ENCODE assay signal across 15 cellular contexts in the genomic region with DNA sequence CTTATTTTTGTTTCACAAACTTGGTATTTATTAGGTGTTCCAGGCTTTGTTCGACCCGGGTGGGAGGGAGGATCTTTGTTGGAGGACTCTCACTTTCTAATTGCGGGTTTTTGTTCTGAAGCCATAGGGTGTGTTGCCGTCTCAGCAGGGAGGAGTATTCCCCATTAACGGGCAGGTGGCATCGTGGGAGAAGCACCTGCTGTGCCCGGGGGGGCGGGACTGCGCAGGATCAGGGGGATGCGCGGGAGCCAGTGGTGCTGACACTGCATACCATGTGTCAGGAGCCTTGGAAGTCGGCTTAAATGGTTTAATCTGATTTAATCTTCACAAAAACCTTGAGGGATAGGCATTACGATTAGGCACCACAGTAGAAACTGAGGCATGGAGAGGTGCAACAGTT.
"Had no signal": no experiment of that assay in that cellular context is flagged by ENCODE, and none has a peak within 500 bp of the region (broad histone marks: within the 10 kb centered on the region; RNA-seq: fewer than 3 reads in every experiment).

No MANE protein-coding gene starts in this region.

- H3K27ac Mint-ChIP-seq: activated naive CD4-positive, alpha-beta T cell treated with anti-CD3 and anti-CD28 coated beads, Interleukin-2, amount 50 U/mL, for 24 hours; memory B cell; natural killer cell treated with Interleukin-12 subunit alpha and Interleukin-12 subunit beta and Interleukin-15 and Interleukin-18, amount 100 ng/mL, for 72 hours; stimulated activated naive CD8-positive, alpha-beta T cell treated with anti-CD3 and anti-CD28 coated beads, Interleukin-15, Interleukin-2, amounts not matched to agents 100 ng/mL and 50 ng/mL, for 24 hours had no signal

- DNase-seq: activated gamma-delta T cell treated with Interleukin-2 at 50 U/mL for 16 hours; activated T-cell treated with anti-CD3 and anti-CD28 coated beads, Interleukin-2, amount 50 U/mL, for 1 hour; anterior cingulate cortex; body of pancreas; hypothalamus; stimulated activated CD4-positive, alpha-beta T cell treated with anti-CD3 and anti-CD28 coated beads, Interleukin-4, amount 100 ng/mL, for 4 hours; tibial artery had no signal

- H3K4me3 Mint-ChIP-seq: activated naive CD4-positive, alpha-beta T cell treated with anti-CD3 and anti-CD28 coated beads, Interleukin-2, amount 50 U/mL, for 24 hours; memory B cell; natural killer cell treated with Interleukin-12 subunit alpha and Interleukin-12 subunit beta and Interleukin-15 and Interleukin-18, amount 100 ng/mL, for 72 hours; stimulated activated naive CD8-positive, alpha-beta T cell treated with anti-CD3 and anti-CD28 coated beads, Interleukin-15, Interleukin-2, amounts not matched to agents 100 ng/mL and 50 ng/mL, for 24 hours had no signal

- H3K36me3 ChIP-seq: gastroesophageal sphincter had no signal

- H3K27ac ChIP-seq: body of pancreas, epithelial cell of prostate, gastroesophageal sphincter, parathyroid adenoma, tibial artery had no signal

- ATAC-seq: body of pancreas, gastroesophageal sphincter, right cardiac atrium had no signal

- H3K27me3 ChIP-seq: body of pancreas, gastroesophageal sphincter, tibial artery had no signal

- H3K9ac ChIP-seq: parathyroid adenoma had no signal

- H3K4me1 ChIP-seq: body of pancreas, gastroesophageal sphincter, parathyroid adenoma, tibial artery had no signal

- H3K4me3 ChIP-seq: body of pancreas, gastroesophageal sphincter, tibial artery had no signal

- H3K4me1 Mint-ChIP-seq: activated naive CD4-positive, alpha-beta T cell treated with anti-CD3 and anti-CD28 coated beads, Interleukin-2, amount 50 U/mL, for 24 hours had no signal

- H3K9me3 Mint-ChIP-seq: memory B cell; natural killer cell treated with Interleukin-12 subunit alpha and Interleukin-12 subunit beta and Interleukin-15 and Interleukin-18, amount 100 ng/mL, for 72 hours had no signal

- H3K9me3 ChIP-seq: body of pancreas had no signal

- H3K27me3 Mint-ChIP-seq: activated naive CD4-positive, alpha-beta T cell treated with anti-CD3 and anti-CD28 coated beads, Interleukin-2, amount 50 U/mL, for 24 hours; memory B cell; natural killer cell treated with Interleukin-12 subunit alpha and Interleukin-12 subunit beta and Interleukin-15 and Interleukin-18, amount 100 ng/mL, for 72 hours; stimulated activated naive CD8-positive, alpha-beta T cell treated with anti-CD3 and anti-CD28 coated beads, Interleukin-15, Interleukin-2, amounts not matched to agents 100 ng/mL and 50 ng/mL, for 24 hours had no signal

- H2AFZ ChIP-seq: parathyroid adenoma had no signal

- H3K79me2 ChIP-seq: parathyroid adenoma had no signal
